Comparison of ENCODE assay signal across 12 cellular contexts in the genomic region with DNA sequence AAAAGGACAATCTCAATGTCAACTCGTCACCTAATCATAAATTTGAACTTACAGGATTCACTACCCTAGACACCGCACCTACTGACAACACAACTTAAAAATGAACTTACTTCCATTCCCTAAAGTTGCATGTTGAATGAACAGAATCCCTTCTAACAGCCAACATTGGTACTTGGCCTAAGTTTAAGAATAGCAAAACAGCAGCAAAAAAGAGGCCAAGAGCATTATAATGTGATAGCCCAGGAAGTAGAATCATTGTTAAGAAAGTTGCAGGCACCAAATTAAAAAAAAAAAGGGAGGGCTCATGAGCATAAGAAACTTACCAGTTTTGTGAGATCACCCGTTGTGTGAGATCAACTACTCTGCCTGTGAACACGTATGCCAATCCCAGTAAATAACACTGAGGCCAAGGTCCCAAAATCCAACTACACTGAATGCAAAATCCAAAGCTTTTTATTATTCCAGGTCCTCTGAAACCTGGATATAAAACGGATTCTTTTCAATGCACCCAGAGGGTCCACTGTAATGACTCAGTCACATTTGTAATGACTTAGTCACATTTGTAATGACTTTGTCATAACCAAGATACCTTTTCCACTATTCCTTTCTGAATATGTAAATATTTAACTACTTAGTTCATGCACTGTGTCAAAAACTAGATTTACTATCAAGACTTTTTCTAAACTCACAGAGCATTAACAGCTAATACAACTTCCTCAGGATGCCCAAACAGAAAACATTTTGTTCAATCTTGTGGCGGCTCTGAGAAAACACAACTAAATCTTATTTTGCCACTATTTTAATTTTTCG. TPM values are rescaled to one million over a fixed set of nuclear protein-coding genes. Genes with fewer than 3 reads are reported as not detected.
A peak's percentile ranks its signal among the peaks of the same experiment; 100 is the strongest.
DNase-seq lines count a peak whose midpoint lies in the region; TF ChIP-seq lines count a peak whose summit lies in the region.
"Had no signal": no experiment of that assay in that cellular context is flagged by ENCODE, and none has a peak within 500 bp of the region (broad histone marks: within the 10 kb centered on the region; RNA-seq: fewer than 3 reads in every experiment).

No MANE protein-coding gene starts in this region.

- H3K27me3 ChIP-seq in mammary epithelial cell (ENCODE audit: insufficient read depth, low read length): no peaks in the 10 kb centered on the region
- H3K27me3 ChIP-seq in breast epithelium: no peaks in the 10 kb centered on the region
- H3K27me3 ChIP-seq in uterus: no peaks in the 10 kb centered on the region
- H3K27me3 ChIP-seq: BLaER1 treated with 17β-estradiol and CSF1 and Interleukin-3, amounts not matched to agents 10 nM and 100 nM had no signal

- no peak overlapping the region for H3K4me2 ChIP-seq in mammary epithelial cell (ENCODE audit: insufficient read depth, low read depth, low read length)
- H3K4me2 ChIP-seq: BLaER1 treated with 17β-estradiol and CSF1 and Interleukin-3, amounts not matched to agents 10 nM and 100 nM had no signal

- no peaks in the 10 kb centered on the region for H3K27me3 Mint-ChIP-seq in type B pancreatic cell

- H3K9me3 ChIP-seq in mammary epithelial cell (replicated peaks; ENCODE audit: insufficient read depth, low read length) (no peaks in the 10 kb centered on the region), breast epithelium (no peaks in the 10 kb centered on the region), uterus (no peaks in the 10 kb centered on the region)
- H3K9me3 ChIP-seq: BLaER1 treated with 17β-estradiol and CSF1 and Interleukin-3, amounts not matched to agents 10 nM and 100 nM had no signal

- TF ChIP-seq CTCF in mammary epithelial cell (conservative IDR thresholded peaks at IDR 0.05 in 1 of 2, IDR thresholded peaks at IDR 0.05 in 1 of 2; ENCODE audit: extremely low read depth in 1 of 2, insufficient read depth in 1 of 2, low read depth in 1 of 2, low read length in 2 of 2) (no peak), breast epithelium (IDR thresholded peaks at IDR 0.05) (no peak), type B pancreatic cell (conservative IDR thresholded peaks at IDR 0.05) (no peak), uterus (IDR thresholded peaks at IDR 0.05) (no peak)

- no peak overlapping the region for H3K9ac ChIP-seq in mammary epithelial cell (ENCODE audit: insufficient read depth, low read length)
- H3K9ac ChIP-seq: BLaER1 treated with 17β-estradiol and CSF1 and Interleukin-3, amounts not matched to agents 10 nM and 100 nM had no signal

- intact Hi-C loops in mammary epithelial cell (cut with micrococcal nuclease) (no loop called here), breast epithelium (cut with DNase I; ENCODE audit: low total_unique reads) (no loop called here), uterus (cut with DNase I; ENCODE audit: low total_unique reads) (no loop called here)

- H4K20me1 ChIP-seq in mammary epithelial cell (ENCODE audit: insufficient read depth, low read length): peaks cover 40% of the 10 kb centered on the region

- peaks cover 63% of the 10 kb centered on the region for H3K36me3 Mint-ChIP-seq in type B pancreatic cell

- in situ Hi-C loops in mammary epithelial cell (cut with MboI; ENCODE audit: low sequenced_read_pairs in 2 of 2): no loop called here

- CTCF ChIA-PET in mammary epithelial cell (lab: Charles Lee; ENCODE audit: low non-redundant PET): no interaction called here

- peak; percentile 28 for DNase-seq in mammary epithelial cell
- no peak for DNase-seq in breast epithelium (ENCODE audit: low spot score in 2 of 2)
- peak; percentile 90 for DNase-seq in RKO (ENCODE audit: low spot score)
- no peak for DNase-seq in erythroblast (lab: John Stamatoyannopoulos, UW)
- DNase-seq in type B pancreatic cell (ENCODE audit: extremely low spot score, unreplicated experiment): no peak
- no peak for DNase-seq in uterus
- no peak for DNase-seq in GM19240 (ENCODE audit: insufficient read length, low spot score)
- DNase-seq in dermis blood vessel endothelial cell: no peak
- DNase-seq: Karpas-422 had no signal

- 83% methylated on average over 6 of the region's 7 CpGs for WGBS in mammary epithelial cell (ENCODE audit: low coverage, missing lambda C conversion rate)

- H3K4me1 ChIP-seq in mammary epithelial cell (ENCODE audit: insufficient read depth, low read length): peaks cover 25% of the 10 kb centered on the region
- H3K4me1 ChIP-seq in breast epithelium: no peaks in the 10 kb centered on the region
- peaks cover 0 to 14% of the 10 kb centered on the region in 2 donors for H3K4me1 ChIP-seq in uterus

- peaks cover 43% of the 10 kb centered on the region for H3K79me2 ChIP-seq in mammary epithelial cell (ENCODE audit: insufficient read depth, low read length)

- H3K4me3 ChIP-seq in mammary epithelial cell (replicated peaks in 1 of 3; ENCODE audit: insufficient read depth in 1 of 3, low read depth in 2 of 3, low read length in 3 of 3) (no peak overlapping the region), breast epithelium (no peak overlapping the region), uterus (no peak overlapping the region)
- H3K4me3 ChIP-seq: BLaER1 treated with 17β-estradiol and CSF1 and Interleukin-3, amounts not matched to agents 10 nM and 100 nM had no signal

- TF ChIP-seq POLR2A in breast epithelium (IDR thresholded peaks at IDR 0.05) (no peak), erythroblast (IDR thresholded peaks at IDR 0.05; ENCODE audit: low read length) (peak; percentile 35), uterus (IDR thresholded peaks at IDR 0.05) (no peak)

- BruUV-seq in mammary epithelial cell (replicated peaks; lab: Mats Ljungman, UMichigan): no TSS peak

- H2AFZ ChIP-seq in mammary epithelial cell (ENCODE audit: low read depth, low read length): no peak overlapping the region

- H3K4me3 Mint-ChIP-seq in type B pancreatic cell: no peak overlapping the region

- dilution Hi-C loops in mammary epithelial cell (cut with HindIII; ENCODE audit: low sequenced_read_pairs): no loop called here

- H3K9me3 Mint-ChIP-seq in type B pancreatic cell: no peaks in the 10 kb centered on the region
- H3K9me3 Mint-ChIP-seq: brain, nephron had no signal

- peaks cover 51% of the 10 kb centered on the region for H3K36me3 ChIP-seq in mammary epithelial cell (ENCODE audit: insufficient read depth, low read length)
- no peaks in the 10 kb centered on the region for H3K36me3 ChIP-seq in breast epithelium
- H3K36me3 ChIP-seq in uterus: no peaks in the 10 kb centered on the region

- H3K27ac ChIP-seq in mammary epithelial cell (ENCODE audit: insufficient read depth, low read depth, low read length) (no peak overlapping the region), breast epithelium (no peak overlapping the region), uterus (no peak overlapping the region)
- H3K27ac ChIP-seq: BLaER1 treated with 17β-estradiol and CSF1 and Interleukin-3, amounts not matched to agents 10 nM and 100 nM had no signal

- H3K27ac Mint-ChIP-seq in type B pancreatic cell: peak overlapping the region; percentile 44

- peaks cover 23% of the 10 kb centered on the region for H3K4me1 Mint-ChIP-seq in type B pancreatic cell (ENCODE audit: unreplicated experiment)

RNA-seq across cellular contexts. Expression of gene HNRNPDL, which starts 6.8 kb away (rescaled TPM):
- total RNA-seq in mammary epithelial cell: 100 to 1,000 TPM in 1 of 2 donors, 10 to 100 TPM in 1; 81.2 to 256 TPM
- 141 TPM for polyA plus RNA-seq in mammary epithelial cell
- 33.5 TPM for polyA minus RNA-seq in mammary epithelial cell
- 100 to 1,000 TPM; 116 to 253 (median 211) TPM for total RNA-seq in breast epithelium
- total RNA-seq in type B pancreatic cell (ENCODE audit: low replicate concordance): 267 and 448 TPM in 2 replicates
- 100 to 1,000 TPM; 149 to 313 (median 248) TPM for total RNA-seq in uterus
- 166 and 184 TPM in 2 replicates for total RNA-seq in dermis blood vessel endothelial cell

RNA-seq across cellular contexts. Expression of gene ENOPH1, which starts 6.9 kb away (rescaled TPM):
- total RNA-seq in mammary epithelial cell (10 to 100 TPM; 37.7 to 40.5 TPM), breast epithelium (10 to 100 TPM; 19.2 to 30.8 (median 29.7) TPM), type B pancreatic cell (ENCODE audit: low replicate concordance) (33.1 and 35.6 TPM in 2 replicates), uterus (10 to 100 TPM; 20.5 to 40.2 (median 28.3) TPM), dermis blood vessel endothelial cell (43.6 and 56.7 TPM in 2 replicates)
- 16.5 TPM for polyA plus RNA-seq in mammary epithelial cell
- 8.5 TPM for polyA minus RNA-seq in mammary epithelial cell

RNA-seq across cellular contexts. Expression of gene HNRNPD, which starts 49.7 kb away (rescaled TPM):
- total RNA-seq in mammary epithelial cell: 100 to 1,000 TPM in 1 of 2 donors, 10 to 100 TPM in 1; 13.5 to 251 TPM
- 42.5 TPM for polyA plus RNA-seq in mammary epithelial cell
- 32.3 TPM for polyA minus RNA-seq in mammary epithelial cell
- total RNA-seq in breast epithelium: 100 to 1,000 TPM in 2 of 3 donors, 10 to 100 TPM in 1; 85.1 to 130 (median 122) TPM
- total RNA-seq in type B pancreatic cell (ENCODE audit: low replicate concordance): 225 and 367 TPM in 2 replicates
- 100 to 1,000 TPM in 2 of 4 donors, 10 to 100 TPM in 2; 48.7 to 220 (median 102) TPM for total RNA-seq in uterus
- total RNA-seq in dermis blood vessel endothelial cell: 35.6 and 75.4 TPM in 2 replicates

Comparison
In these comparisons a context has a peak if more than half of its experiments do, and no peak if none do; other contexts are left out.
1. DNase-seq: peak in mammary epithelial cell (single experiment) and RKO (single experiment); none in breast epithelium (0 of 2), erythroblast (0 of 2), type B pancreatic cell (single experiment), uterus (0 of 2), GM19240 (single experiment) and dermis blood vessel endothelial cell (single experiment).